Comparison of ENCODE assay signal across 8 cellular contexts in genomic region chr17:43713494-43714162, GRCh38. TPM values are rescaled to one million over a fixed set of nuclear protein-coding genes. Genes with fewer than 3 reads are reported as not detected.
DNase-seq lines count a peak whose midpoint lies in the region; ATAC-seq and TF ChIP-seq lines count a peak whose summit lies in the region.

No MANE protein-coding gene starts in this region.

- H3K4me1 Mint-ChIP-seq in type B pancreatic cell (ENCODE audit: unreplicated experiment) = peaks cover 25% of the 10 kb centered on the region

- H3K4me1 ChIP-seq in Peyer's patch = peaks cover 0 to 11% (median 3%) of the 10 kb centered on the region in 4 donors
- peaks cover 0 to 4% (median 0%) of the 10 kb centered on the region in 4 donors for H3K4me1 ChIP-seq in right lobe of liver

- H3K36me3 Mint-ChIP-seq in type B pancreatic cell = no peaks in the 10 kb centered on the region

- H3K4me3 Mint-ChIP-seq in type B pancreatic cell = peak overlapping the region; percentile 81

- DNase-seq in NCI-H2171 treated with DMSO at 0.1 percent for 48 hours (lab: John Stamatoyannopoulos, UW) (peak; percentile 3), NCI-H2171 (lab: John Stamatoyannopoulos, UW) (no peak), Peyer's patch (no peak), coronary artery (ENCODE audit: low spot score) (no peak), right lobe of liver (peak in 1 of 3 donors; percentile 38), type B pancreatic cell (ENCODE audit: extremely low spot score, unreplicated experiment) (no peak), NK-92 (lab: John Stamatoyannopoulos, UW; ENCODE audit: unreplicated experiment) (no peak)

- intact Hi-C loops in right lobe of liver (cut with DNase I) = no loop called here

- ATAC-seq in right lobe of liver (peak; percentile 58 to 70 (median 65)), GM19324 (IDR thresholded peaks at IDR 0.05; ENCODE audit: low FRiP score, unreplicated experiment) (no peak)

- H3K9me3 ChIP-seq in Peyer's patch (no peaks in the 10 kb centered on the region), right lobe of liver (no peaks in the 10 kb centered on the region)

- H3K27ac Mint-ChIP-seq in type B pancreatic cell = peak overlapping the region; percentile 46

- TF ChIP-seq POLR2A in Peyer's patch (IDR thresholded peaks at IDR 0.05) (no peak), right lobe of liver (IDR thresholded peaks at IDR 0.05) (no peak)

- 0% methylated on average over 14 of the region's 53 CpGs for WGBS in right lobe of liver (ENCODE audit: insufficient coverage, low coverage, low lambda C conversion rate, missing lambda C conversion rate)

- H3K27me3 ChIP-seq in Peyer's patch = no peaks in the 10 kb centered on the region
- H3K27me3 ChIP-seq in right lobe of liver = no peaks in the 10 kb centered on the region

- H3K36me3 ChIP-seq in Peyer's patch (no peaks in the 10 kb centered on the region), right lobe of liver (no peaks in the 10 kb centered on the region)

- TF ChIP-seq CTCF in Peyer's patch (IDR thresholded peaks at IDR 0.05) (no peak), coronary artery (IDR thresholded peaks at IDR 0.05) (no peak), right lobe of liver (IDR thresholded peaks at IDR 0.05) (no peak), type B pancreatic cell (conservative IDR thresholded peaks at IDR 0.05) (peak; percentile 12)

- peak overlapping the region in 1 of 4 donors; percentile 8 for H3K27ac ChIP-seq in Peyer's patch
- peak overlapping the region; percentile 66 to 82 for H3K27ac ChIP-seq in coronary artery
- peak overlapping the region in 2 of 3 donors; percentile 24 to 33 for H3K27ac ChIP-seq in right lobe of liver

- H3K9me3 Mint-ChIP-seq in type B pancreatic cell = no peaks in the 10 kb centered on the region

- H3K4me3 ChIP-seq in Peyer's patch = peak overlapping the region; percentile 14 to 48 (median 34)
- H3K4me3 ChIP-seq in coronary artery = peak overlapping the region; percentile 76
- peak overlapping the region; percentile 18 to 39 (median 32) for H3K4me3 ChIP-seq in right lobe of liver

- peaks cover 27% of the 10 kb centered on the region for H3K27me3 Mint-ChIP-seq in type B pancreatic cell

RNA-seq across cellular contexts. Expression of gene SOST, which starts 45.0 kb away (rescaled TPM):
- not detected for total RNA-seq in Peyer's patch
- not detected for total RNA-seq in right lobe of liver
- total RNA-seq in type B pancreatic cell (ENCODE audit: low replicate concordance) = 2.0 TPM in 1 of 2 replicates, not detected in the other

RNA-seq across cellular contexts. Expression of gene MEOX1, which starts 51.9 kb away (rescaled TPM):
- total RNA-seq in Peyer's patch (1 to 10 TPM in 2 of 4 donors, under 1 TPM in 2; 0.54 to 3.3 (median 1.7) TPM), right lobe of liver (under 1 TPM in 1 of 6 experiments, not detected in 5; 0.11 TPM), type B pancreatic cell (ENCODE audit: low replicate concordance) (5.7 and 17.2 TPM in 2 replicates)
